In genomic region chr22:21657020-21657360, GRCh38 we compare ENCODE assay signal across 8 cellular contexts. TPM values are rescaled to one million over a fixed set of nuclear protein-coding genes. Genes with fewer than 3 reads are reported as not detected.
A peak's percentile ranks its signal among the peaks of the same experiment; 100 is the strongest.
DNase-seq lines count a peak whose midpoint lies in the region; ATAC-seq and TF ChIP-seq lines count a peak whose summit lies in the region.

No MANE protein-coding gene starts in this region.

- peak overlapping the region; percentile 67 for H3K4me3 Mint-ChIP-seq in MCF 10A (ENCODE audit: unreplicated experiment)
- H3K4me3 Mint-ChIP-seq in mesothelial cell of epicardium = peak overlapping the region; percentile 52

- intact Hi-C loops in MCF 10A (cut with micrococcal nuclease) = no loop called here
- intact Hi-C loops in aorta (cut with DNase I) = no loop called here
- intact Hi-C loops in head of caudate nucleus (cut with DNase I) = no loop called here

- no peak for DNase-seq in AG09309 (ENCODE audit: low read depth)
- DNase-seq in MCF 10A (ENCODE audit: unreplicated experiment) = no peak
- DNase-seq in mesothelial cell of epicardium (ENCODE audit: low spot score in 2 of 2, unreplicated experiment in 2 of 2) = no peak
- DNase-seq in aorta = no peak
- DNase-seq in head of caudate nucleus = no peak

- H3K4me1 Mint-ChIP-seq in MCF 10A (ENCODE audit: insufficient read depth, unreplicated experiment) (peaks cover 5% of the 10 kb centered on the region), mesothelial cell of epicardium (peaks cover 8% of the 10 kb centered on the region)

- POLR2A ChIA-PET in MCF 10A (lab: Yijun Ruan, JAX) = interaction anchor here (0.9 to 1.6 kb wide), 2 partner anchors 9 to 15 kb away, joined by 7 to 8 read pairs; partner anchors contain the start of genes PPIL2 and SDF2L1

- H3K27ac Mint-ChIP-seq in MCF 10A (ENCODE audit: low read depth, unreplicated experiment) (no peak overlapping the region), mesothelial cell of epicardium (peak overlapping the region; percentile 44)

- no peaks in the 10 kb centered on the region for H3K36me3 Mint-ChIP-seq in MCF 10A (ENCODE audit: insufficient read depth, unreplicated experiment)
- H3K36me3 Mint-ChIP-seq in mesothelial cell of epicardium = no peaks in the 10 kb centered on the region

- TF ChIP-seq CTCF in AG09309 (IDR thresholded peaks at IDR 0.05; ENCODE audit: control insufficient read depth, insufficient read depth, low read depth, low read length, missing control alignments) (no peak), MCF 10A (IDR thresholded peaks at IDR 0.05; ENCODE audit: unreplicated experiment) (no peak), mesothelial cell of epicardium (IDR thresholded peaks at IDR 0.05; ENCODE audit: unreplicated experiment) (no peak)

- 26% methylated on average over 17 of the region's 17 CpGs for WGBS in HUES64
- 26 to 35% methylated on average over 17 of the region's 17 CpGs for WGBS in aorta, 2 donors

- H3K27me3 ChIP-seq in HUES64 (ENCODE audit: insufficient read depth, low read length) (no peaks in the 10 kb centered on the region; the same call in 1 of the 2 replicates), aorta (ENCODE audit: control insufficient read depth in 1 of 2, insufficient read depth in 2 of 2, low read length in 1 of 2) (no peaks in the 10 kb centered on the region)

- H3K9me3 ChIP-seq in HUES64 (ENCODE audit: insufficient read depth, low read depth, low read length) = no peaks in the 10 kb centered on the region
- no peaks in the 10 kb centered on the region for H3K9me3 ChIP-seq in aorta (ENCODE audit: control insufficient read depth, low read length)

- H3K4me1 ChIP-seq in HUES64 (ENCODE audit: insufficient read depth, low read length) (peaks cover 12% of the 10 kb centered on the region), aorta (ENCODE audit: control insufficient read depth in 1 of 2, insufficient read depth in 2 of 2, low read length in 2 of 2) (no peaks in the 10 kb centered on the region)

- no peaks in the 10 kb centered on the region for H3K27me3 Mint-ChIP-seq in MCF 10A (ENCODE audit: insufficient read depth, unreplicated experiment)
- H3K27me3 Mint-ChIP-seq in mesothelial cell of epicardium (ENCODE audit: low read depth) = peaks cover 16% of the 10 kb centered on the region

- CTCF ChIA-PET in MCF 10A (lab: Yijun Ruan, JAX) = interaction anchor here (0.5 kb wide), 1 partner anchor 296 kb away, joined by 4 read pairs; the partner anchor contains the start of gene PPM1F

- H3K27ac ChIP-seq in HUES64 (ENCODE audit: low read depth, low read length) = peak overlapping the region; percentile 85; the same call in 1 of the 2 replicates
- H3K27ac ChIP-seq in aorta (ENCODE audit: low read depth in 1 of 2, low read length in 2 of 2) = no peak overlapping the region

- no TSS peak for BruUV-seq in MCF 10A (replicated peaks; lab: Mats Ljungman, UMichigan)

- H3K9ac ChIP-seq in HUES64 (ENCODE audit: low read depth, low read length) = peak overlapping the region; percentile 41

- H3K36me3 ChIP-seq in HUES64 (ENCODE audit: insufficient read depth, low read length) = peaks cover 24% of the 10 kb centered on the region
- no peaks in the 10 kb centered on the region for H3K36me3 ChIP-seq in aorta (ENCODE audit: control insufficient read depth in 1 of 2, insufficient read depth in 2 of 2, low read length in 1 of 2)

- no peak for ATAC-seq in aorta (ENCODE audit: low FRiP score)
- no peak for ATAC-seq in HG02970 (IDR thresholded peaks at IDR 0.05; ENCODE audit: low FRiP score, unreplicated experiment)
- no peak for ATAC-seq in HG03139 (IDR thresholded peaks at IDR 0.05; ENCODE audit: unreplicated experiment)

- peak overlapping the region; percentile 12 for H3K4me3 ChIP-seq in AG09309 (ENCODE audit: control insufficient read depth, low read depth, low read length)
- H3K4me3 ChIP-seq in HUES64 (ENCODE audit: low read length) = peak overlapping the region; percentile 63
- no peak overlapping the region for H3K4me3 ChIP-seq in aorta (ENCODE audit: low read length in 2 of 2)

- H3K9me3 Mint-ChIP-seq in MCF 10A (ENCODE audit: unreplicated experiment) (no peaks in the 10 kb centered on the region), mesothelial cell of epicardium (no peaks in the 10 kb centered on the region)

RNA-seq across cellular contexts. Expression of gene PPIL2, which starts 8.8 kb away (rescaled TPM):
- polyA plus RNA-seq in HUES64 (2013, experiment 1 of 2) = 32.8 TPM
- polyA plus RNA-seq in HUES64 (2013, experiment 2 of 2) = 31.8 TPM
- total RNA-seq in MCF 10A (2022) (34.4 and 41.3 TPM in 2 replicates), mesothelial cell of epicardium (40.5 to 44.8 TPM (median 41.2 TPM) in 3 replicates), aorta (10 to 100 TPM; 33.2 to 35.4 TPM)
- 10 to 100 TPM in 1 of 2 donors, 1 to 10 TPM in 1; 5.1 to 38.4 TPM for polyA plus RNA-seq in aorta

RNA-seq across cellular contexts. Expression of gene SDF2L1, which starts 14.9 kb away (rescaled TPM):
- polyA plus RNA-seq in HUES64 (2013, experiment 1 of 2) = 31.3 TPM
- 27.8 TPM for polyA plus RNA-seq in HUES64 (2013, experiment 2 of 2)
- 91.5 and 123 TPM in 2 replicates for total RNA-seq in MCF 10A (2022)
- total RNA-seq in mesothelial cell of epicardium = 19.6 to 22.1 TPM (median 20.2 TPM) in 3 replicates
- total RNA-seq in aorta = 10 to 100 TPM; 24.8 to 38.7 TPM
- polyA plus RNA-seq in aorta = 10 to 100 TPM; 16.7 to 34.7 TPM

RNA-seq across cellular contexts. Expression of gene CCDC116, which starts 24.4 kb away (rescaled TPM):
- 0.15 TPM for polyA plus RNA-seq in HUES64 (2013, experiment 1 of 2)
- not detected for polyA plus RNA-seq in HUES64 (2013, experiment 2 of 2)
- total RNA-seq in MCF 10A (2022) = 0.21 TPM in 1 of 2 replicates, not detected in the other
- total RNA-seq in mesothelial cell of epicardium = 0.78 to 1.3 TPM (median 0.84 TPM) in 3 replicates
- total RNA-seq in aorta = 1 to 10 TPM; 1.0 to 1.8 TPM
- polyA plus RNA-seq in aorta = 1 to 10 TPM in 1 of 2 donors, not detected in 1; 2.5 TPM

RNA-seq across cellular contexts. Expression of gene YDJC, which starts 27.2 kb away (rescaled TPM):
- polyA plus RNA-seq in HUES64 (2013, experiment 1 of 2) = 18.9 TPM
- 16.9 TPM for polyA plus RNA-seq in HUES64 (2013, experiment 2 of 2)
- total RNA-seq in MCF 10A (2022) = 58.6 and 83.5 TPM in 2 replicates
- total RNA-seq in mesothelial cell of epicardium = 25.3 to 26.2 TPM (median 25.8 TPM) in 3 replicates
- 10 to 100 TPM in 1 of 2 donors, 1 to 10 TPM in 1; 9.0 to 10.2 TPM for total RNA-seq in aorta
- 10 to 100 TPM; 11.8 to 12.0 TPM for polyA plus RNA-seq in aorta

Comparison
In these comparisons a context has a peak if more than half of its experiments do, and no peak if none do; other contexts are left out.
1. H3K4me3 ChIP-seq: peak in AG09309 (single experiment) and HUES64 (single experiment); none in aorta (0 of 2).